Comparison of ENCODE assay signal across 20 cellular contexts in the genomic region with DNA sequence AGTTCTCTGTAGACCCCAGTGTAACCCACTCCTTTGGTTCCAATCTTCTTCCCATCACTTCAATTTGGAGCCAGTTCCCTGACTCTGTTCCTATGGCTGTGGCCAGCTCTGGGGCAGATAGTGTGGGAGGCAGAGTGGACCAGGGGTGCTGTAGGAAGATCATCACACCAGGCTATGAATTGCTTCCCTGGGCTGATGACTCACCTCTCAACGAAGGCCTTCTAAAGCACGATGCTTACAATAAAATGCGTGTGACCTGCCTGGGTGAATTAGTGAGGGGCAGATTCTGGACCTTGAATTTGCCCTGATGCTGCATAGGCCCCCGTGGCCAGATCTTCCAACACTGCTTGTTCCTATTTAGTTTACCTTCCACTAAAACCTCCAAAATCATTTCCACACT.
"Had no signal": no experiment of that assay in that cellular context is flagged by ENCODE, and none has a peak within 500 bp of the region (broad histone marks: within the 10 kb centered on the region; RNA-seq: fewer than 3 reads in every experiment).

No MANE protein-coding gene starts in this region.

- ATAC-seq: activated T-cell treated with anti-CD3 and anti-CD28 coated beads, Interleukin-2, amount 50 U/mL, for 4 hours; gastroesophageal sphincter; heart right ventricle; left lobe of liver; mucosa of descending colon; naive thymus-derived CD4-positive, alpha-beta T cell; WTC11 had no signal

- H3K36me3 Mint-ChIP-seq: brain; naive thymus-derived CD4-positive, alpha-beta T cell; WTC11 had no signal

- H3K27ac ChIP-seq: epithelial cell of prostate, gastroesophageal sphincter, heart right ventricle, thoracic aorta had no signal

- H3K27me3 Mint-ChIP-seq: activated CD4-positive, alpha-beta memory T cell treated with anti-CD3 and anti-CD28 coated beads, Interleukin-2, amount 10 ng/mL, durations not matched to agents 7 days and 5 days; brain; naive thymus-derived CD4-positive, alpha-beta T cell had no signal

- DNase-seq: activated CD4-positive, alpha-beta memory T cell treated with anti-CD3 and anti-CD28 coated beads, Interleukin-2, amount 10 ng/mL, durations not matched to agents 7 days and 5 days; activated CD4-positive, alpha-beta T cell treated with anti-CD3 and anti-CD28 coated beads for 4 hours; activated effector memory CD4-positive, alpha-beta T cell treated with Interleukin-2 at 50 U/mL for 16 hours; activated naive CD4-positive, alpha-beta T cell treated with anti-CD3 and anti-CD28 coated beads, Interleukin-2, amount 50 U/mL, for 16 hours; activated T-cell treated with anti-CD3 and anti-CD28 coated beads, Interleukin-2, amount 50 U/mL, for 4 hours; cerebellar nuclear complex; effector memory CD4-positive, alpha-beta T cell; heart right ventricle; islet precursor cell; mammary epithelial cell; mucosa of descending colon; naive thymus-derived CD4-positive, alpha-beta T cell; stimulated activated CD4-positive, alpha-beta T cell treated with anti-CD3 and anti-CD28 coated beads, Interleukin-2, amount 100 ng/mL, for 24 hours; T-helper 2 cell had no signal

- H3K36me3 ChIP-seq: gastroesophageal sphincter, heart right ventricle, thoracic aorta had no signal

- H3K4me1 Mint-ChIP-seq: activated CD4-positive, alpha-beta memory T cell treated with anti-CD3 and anti-CD28 coated beads, Interleukin-2, amount 10 ng/mL, durations not matched to agents 7 days and 5 days; naive thymus-derived CD4-positive, alpha-beta T cell had no signal

- H3K4me3 ChIP-seq: gastroesophageal sphincter, heart right ventricle, mucosa of descending colon, thoracic aorta had no signal

- H3K9me3 Mint-ChIP-seq: activated CD4-positive, alpha-beta memory T cell treated with anti-CD3 and anti-CD28 coated beads, Interleukin-2, amount 10 ng/mL, durations not matched to agents 7 days and 5 days; activated T-cell treated with anti-CD3 and anti-CD28 coated beads, Interleukin-2, amount 50 U/mL, for 4 hours had no signal

- H3K4me3 Mint-ChIP-seq: activated CD4-positive, alpha-beta memory T cell treated with anti-CD3 and anti-CD28 coated beads, Interleukin-2, amount 10 ng/mL, durations not matched to agents 7 days and 5 days; activated T-cell treated with anti-CD3 and anti-CD28 coated beads, Interleukin-2, amount 50 U/mL, for 4 hours; brain; naive thymus-derived CD4-positive, alpha-beta T cell; WTC11 had no signal

- H3K9me3 ChIP-seq: gastroesophageal sphincter, heart right ventricle, mucosa of descending colon, thoracic aorta had no signal

- H3K27me3 ChIP-seq: gastroesophageal sphincter, heart right ventricle had no signal

- H3K27ac Mint-ChIP-seq: activated CD4-positive, alpha-beta memory T cell treated with anti-CD3 and anti-CD28 coated beads, Interleukin-2, amount 10 ng/mL, durations not matched to agents 7 days and 5 days; brain; naive thymus-derived CD4-positive, alpha-beta T cell; WTC11 had no signal
